Comparison of ENCODE assay signal across 16 cellular contexts in genomic region chr2:113208995-113209868, GRCh38. TPM values are rescaled to one million over a fixed set of nuclear protein-coding genes. Genes with fewer than 3 reads are reported as not detected.
DNase-seq lines count a peak whose midpoint lies in the region; ATAC-seq and TF ChIP-seq lines count a peak whose summit lies in the region.
"Had no signal": no experiment of that assay in that cellular context is flagged by ENCODE, and none has a peak within 500 bp of the region (broad histone marks: within the 10 kb centered on the region; RNA-seq: fewer than 3 reads in every experiment).

No MANE protein-coding gene starts in this region.

- no peak overlapping the region for H3K4me3 Mint-ChIP-seq in MCF 10A (ENCODE audit: unreplicated experiment)
- H3K4me3 Mint-ChIP-seq: type B pancreatic cell had no signal

- H3K27me3 ChIP-seq in breast epithelium (no peaks in the 10 kb centered on the region), vagina (no peaks in the 10 kb centered on the region), H7 (ENCODE audit: control insufficient read depth, insufficient read depth, low read length) (no peaks in the 10 kb centered on the region)
- H3K27me3 ChIP-seq: Peyer's patch had no signal

- TF ChIP-seq POLR2A in breast epithelium (IDR thresholded peaks at IDR 0.05) (no peak), vagina (IDR thresholded peaks at IDR 0.05) (no peak)

- H3K36me3 Mint-ChIP-seq in MCF 10A (ENCODE audit: insufficient read depth, unreplicated experiment): no peaks in the 10 kb centered on the region
- H3K36me3 Mint-ChIP-seq: type B pancreatic cell had no signal

- peak overlapping the region; percentile 92 for H3K27ac Mint-ChIP-seq in MCF 10A (ENCODE audit: low read depth, unreplicated experiment)
- H3K27ac Mint-ChIP-seq: type B pancreatic cell had no signal

- no peaks in the 10 kb centered on the region for H3K9me3 Mint-ChIP-seq in MCF 10A (ENCODE audit: unreplicated experiment)
- H3K9me3 Mint-ChIP-seq: type B pancreatic cell had no signal

- DNase-seq in MCF 10A (ENCODE audit: unreplicated experiment): no peak
- DNase-seq in breast epithelium (ENCODE audit: low spot score in 2 of 2): no peak
- peak; percentile 27 for DNase-seq in amniotic epithelial cell (ENCODE audit: low read depth)
- peak; percentile 54 for DNase-seq in hepatic stellate cell (ENCODE audit: low spot score)
- DNase-seq in vagina (ENCODE audit: extremely low spot score in 2 of 2): no peak
- DNase-seq in COLO829 (ENCODE audit: low spot score): no peak
- DNase-seq in H7: no peak
- DNase-seq: activated CD4-positive, alpha-beta T cell treated with anti-CD3 and anti-CD28 coated beads, Interleukin-2, amount 50 U/mL, for 1 hour; erythroblast; NCI-H1694; NCI-H524; Peyer's patch; stimulated activated CD8-positive, alpha-beta memory T cell treated with anti-CD3 and anti-CD28 coated beads, Interleukin-4, amount 100 ng/mL, for 48 hours had no signal

- no peaks in the 10 kb centered on the region for H3K27me3 Mint-ChIP-seq in MCF 10A (ENCODE audit: insufficient read depth, unreplicated experiment)
- H3K27me3 Mint-ChIP-seq: type B pancreatic cell had no signal

- no peak for ATAC-seq in HG03457 (IDR thresholded peaks at IDR 0.05; ENCODE audit: unreplicated experiment)

- POLR2A ChIA-PET in MCF 10A (lab: Yijun Ruan, JAX): interaction anchor here (4.4 kb wide), 1 partner anchor 30 kb away, joined by 64 read pairs; no protein-coding TSS in a partner anchor

- no peak for TF ChIP-seq CTCF in MCF 10A (IDR thresholded peaks at IDR 0.05; ENCODE audit: unreplicated experiment)
- TF ChIP-seq CTCF in breast epithelium (IDR thresholded peaks at IDR 0.05): no peak
- TF ChIP-seq CTCF in vagina (IDR thresholded peaks at IDR 0.05): no peak

- no TSS peak for BruUV-seq in MCF 10A (replicated peaks; lab: Mats Ljungman, UMichigan)

- CTCF ChIA-PET in MCF 10A (lab: Yijun Ruan, JAX): interaction anchor here (2.0 to 19.2 kb wide), 2 partner anchors 37 to 181 kb away, joined by 13 to 505 read pairs; no protein-coding TSS in a partner anchor

- H3K4me1 Mint-ChIP-seq in MCF 10A (ENCODE audit: insufficient read depth, unreplicated experiment): peaks cover 37% of the 10 kb centered on the region

- H3K9me3 ChIP-seq in breast epithelium (no peaks in the 10 kb centered on the region), vagina (no peaks in the 10 kb centered on the region)
- H3K9me3 ChIP-seq: Peyer's patch, prostate gland had no signal

- H3K4me1 ChIP-seq in breast epithelium (no peaks in the 10 kb centered on the region), vagina (peaks cover 41% of the 10 kb centered on the region)
- H3K4me1 ChIP-seq: prostate gland had no signal

- intact Hi-C loops in MCF 10A (cut with micrococcal nuclease): no loop called here
- intact Hi-C loops in breast epithelium (cut with DNase I; ENCODE audit: low total_unique reads): loop anchor here (5.0 kb wide), 1 partner anchor 163 kb away; no protein-coding TSS in a partner anchor
- intact Hi-C loops in vagina (cut with DNase I): no loop called here

- H3K36me3 ChIP-seq in breast epithelium (no peaks in the 10 kb centered on the region), vagina (no peaks in the 10 kb centered on the region), H7 (replicated peaks; ENCODE audit: control insufficient read depth, insufficient read depth, low read length) (no peaks in the 10 kb centered on the region)
- H3K36me3 ChIP-seq: Peyer's patch, prostate gland had no signal

- H3K27ac ChIP-seq in breast epithelium: no peak overlapping the region
- H3K27ac ChIP-seq in vagina: peak overlapping the region; percentile 92
- H3K27ac ChIP-seq: prostate gland had no signal

- H3K4me3 ChIP-seq in breast epithelium (no peak overlapping the region), vagina (no peak overlapping the region), H7 (ENCODE audit: insufficient read depth, low read depth, low read length) (no peak overlapping the region)
- H3K4me3 ChIP-seq: Peyer's patch, prostate gland had no signal

RNA-seq across cellular contexts. Expression of gene PSD4, which starts 35.5 kb away (rescaled TPM):
- total RNA-seq in MCF 10A (2022) (9.6 and 13.2 TPM in 2 replicates), breast epithelium (10 to 100 TPM in 2 of 3 donors, 1 to 10 TPM in 1; 4.3 to 61.2 (median 40.3) TPM), vagina (39.0 TPM)
- 1.5 and 1.9 TPM in 2 replicates for total RNA-seq in H7 (2014; rRNA removed; shearing (Covaris generic))

Comparison
In these comparisons a context has a peak if more than half of its experiments do, and no peak if none do; other contexts are left out.
1. DNase-seq: peak in amniotic epithelial cell (single experiment) and hepatic stellate cell (single experiment); none in MCF 10A (single experiment), breast epithelium (0 of 2), vagina (0 of 2), COLO829 (single experiment) and H7 (single experiment).